ENCODE assay signal across 10 cellular contexts in the genomic region with DNA sequence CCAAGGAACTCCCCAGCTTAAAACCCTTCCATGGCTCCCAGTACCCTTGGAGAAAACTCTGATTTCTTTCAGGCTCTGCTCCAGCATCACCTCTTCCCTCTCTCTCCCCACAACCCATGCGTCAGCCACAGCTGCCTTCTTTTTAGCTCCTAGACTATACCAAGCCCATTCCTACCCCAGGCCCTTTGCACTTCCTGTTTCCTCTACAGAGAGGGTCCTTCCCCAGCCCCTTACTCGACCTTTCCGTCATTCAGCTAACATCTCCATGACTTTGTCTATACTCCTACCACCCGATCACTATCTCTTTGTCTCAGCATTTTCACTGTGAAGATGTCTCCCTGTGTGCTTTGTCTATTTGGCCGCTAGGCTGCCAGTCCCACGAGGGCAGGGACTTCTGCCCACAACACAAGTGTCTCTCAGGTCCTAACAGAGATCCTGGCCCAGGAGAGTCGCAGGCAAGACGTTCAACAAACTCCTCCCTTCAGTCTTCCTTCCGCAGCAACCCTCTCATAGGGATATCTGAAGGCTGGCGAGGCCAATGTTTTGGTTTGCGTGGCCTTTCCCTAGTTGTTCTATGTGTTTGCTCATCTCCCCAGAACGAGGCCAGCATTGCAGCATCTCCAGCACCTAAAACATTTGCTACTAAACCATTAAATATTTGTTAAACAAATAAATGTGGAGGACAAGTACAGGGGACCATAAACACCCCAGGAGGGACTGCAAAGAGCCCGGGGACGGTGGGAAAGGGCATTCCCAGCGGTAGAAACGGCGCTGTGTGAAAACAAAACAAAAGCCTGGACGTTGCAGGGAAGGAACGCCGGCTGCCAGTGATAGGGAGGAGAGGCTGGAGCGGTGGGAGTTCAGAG. TPM values are rescaled to one million over a fixed set of nuclear protein-coding genes. Genes with fewer than 3 reads are reported as not detected.
DNase-seq lines count a peak whose midpoint lies in the region; FAIRE-seq and TF ChIP-seq lines count a peak whose summit lies in the region.
"Had no signal": no experiment of that assay in that cellular context is flagged by ENCODE, and none has a peak within 500 bp of the region (broad histone marks: within the 10 kb centered on the region; RNA-seq: fewer than 3 reads in every experiment).

No MANE protein-coding gene starts in this region.

- H3K9me3 Mint-ChIP-seq in Calu3 (ENCODE audit: low read depth, unreplicated experiment) = peaks cover 6% of the 10 kb centered on the region
- peaks cover 11 to 39% (median 22%) of the 10 kb centered on the region in 7 donors for H3K9me3 Mint-ChIP-seq in CD14-positive monocyte

- TF ChIP-seq EP300 in ovary (IDR thresholded peaks at IDR 0.05) = no peak

- H3K4me1 ChIP-seq in ovary (ENCODE audit: insufficient read depth) = peaks cover 10% of the 10 kb centered on the region

- no peaks in the 10 kb centered on the region for H3K9me3 ChIP-seq in ovary
- H3K9me3 ChIP-seq: mucosa of descending colon had no signal

- peaks cover 38% of the 10 kb centered on the region for H3K4me1 Mint-ChIP-seq in Calu3 (ENCODE audit: low read depth, unreplicated experiment)
- peaks cover 10% of the 10 kb centered on the region for H3K4me1 Mint-ChIP-seq in CD14-positive monocyte

- no peaks in the 10 kb centered on the region for H3K36me3 ChIP-seq in ovary

- CTCF ChIA-PET in Calu3 (lab: Charles Lee) = no interaction called here

- 16 to 20% (median 19%) methylated on average over 21 of the region's 21 CpGs for WGBS in ovary, 3 donors

- H3K4me3 Mint-ChIP-seq in Calu3 (ENCODE audit: low read depth, unreplicated experiment) (peak overlapping the region; percentile 51), CD14-positive monocyte (peak overlapping the region in 1 of 2 donors; percentile 76)

- no peak overlapping the region for H3K27ac ChIP-seq in coronary artery
- no peak overlapping the region for H3K27ac ChIP-seq in ovary

- peak overlapping the region; percentile 61 for H3K4me3 ChIP-seq in coronary artery
- peak overlapping the region; percentile 27 for H3K4me3 ChIP-seq in ovary
- H3K4me3 ChIP-seq: mucosa of descending colon had no signal

- BruUV-seq in Calu3 (replicated peaks; lab: Mats Ljungman, UMichigan) = no TSS peak

- peaks cover 28% of the 10 kb centered on the region for H3K36me3 Mint-ChIP-seq in Calu3 (ENCODE audit: insufficient read depth, unreplicated experiment)
- H3K36me3 Mint-ChIP-seq in CD14-positive monocyte = peaks cover 2 to 6% of the 10 kb centered on the region in 2 donors

- no peak for FAIRE-seq in urothelium cell line (lab: Jason Lieb, UNC)

- TF ChIP-seq CTCF in Calu3 (IDR thresholded peaks at IDR 0.05; ENCODE audit: unreplicated experiment) = no peak
- no peak for TF ChIP-seq CTCF in coronary artery (IDR thresholded peaks at IDR 0.05)
- no peak for TF ChIP-seq CTCF in ovary (IDR thresholded peaks at IDR 0.05)
- TF ChIP-seq CTCF in CD14-positive monocyte (IDR thresholded peaks at IDR 0.05) = no peak

- TF ChIP-seq POLR2A in ovary (IDR thresholded peaks at IDR 0.05) = no peak

- DNase-seq in Calu3 (no peak), HuH-7.5 (ENCODE audit: low spot score) (peak; percentile 80), coronary artery (ENCODE audit: low spot score) (no peak), ovary (no peak), posterior cingulate gyrus (no peak), urothelium cell line (ENCODE audit: low spot score) (no peak), NCI-H2227 (lab: John Stamatoyannopoulos, UW; ENCODE audit: unreplicated experiment) (no peak), CD14-positive monocyte (ENCODE audit: low spot score) (no peak)
- DNase-seq: mucosa of descending colon, NCI-H2081 treated with DMSO at 0.1 percent for 48 hours had no signal

- H3K27me3 ChIP-seq in ovary = no peaks in the 10 kb centered on the region

- intact Hi-C loops in Calu3 (cut with micrococcal nuclease; ENCODE audit: unreplicated experiment) (no loop called here), ovary (cut with DNase I) (no loop called here), posterior cingulate gyrus (cut with DNase I) (no loop called here), CD14-positive monocyte (cut with micrococcal nuclease) (no loop called here)

- H3K27me3 Mint-ChIP-seq in Calu3 (ENCODE audit: unreplicated experiment) (peaks cover 43% of the 10 kb centered on the region), CD14-positive monocyte (ENCODE audit: low read depth in 3 of 3) (peaks cover 75 to 89% (median 86%) of the 10 kb centered on the region in 3 donors)

- H3K27ac Mint-ChIP-seq in Calu3 (ENCODE audit: unreplicated experiment) (peak overlapping the region; percentile 18), CD14-positive monocyte (peak overlapping the region in 3 of 7 donors; percentile 15 to 75 (median 67))

RNA-seq across cellular contexts. Expression of a gene that starts 0.8 kb away (rescaled TPM):
- total RNA-seq in Calu3 (2022) (0.83 and 0.94 TPM in 2 replicates), ovary (under 1 TPM; 0.35 to 0.83 (median 0.43) TPM)
- polyA plus RNA-seq in ovary (under 1 TPM; 0.17 to 0.22 TPM), CD14-positive monocyte (not detected)

RNA-seq across cellular contexts. Expression of a gene that starts 7.5 kb away (rescaled TPM):
- total RNA-seq in Calu3 (2022) (not detected in 2 replicates), ovary (not detected)
- polyA plus RNA-seq in ovary (not detected), CD14-positive monocyte (not detected)

RNA-seq across cellular contexts. Expression of a gene that starts 34.4 kb away (rescaled TPM):
- total RNA-seq in Calu3 (2022) (26.1 and 30.5 TPM in 2 replicates), ovary (10 to 100 TPM in 6 of 7 donors, 1 to 10 TPM in 1; 8.3 to 26.2 (median 14.6) TPM)
- polyA plus RNA-seq in ovary (10 to 100 TPM in 1 of 2 donors, 1 to 10 TPM in 1; 1.2 to 11.3 TPM), CD14-positive monocyte (under 1 TPM in 1 of 2 donors, not detected in 1; 0.05 TPM)

RNA-seq across cellular contexts. Expression of a gene that starts 59.5 kb away (rescaled TPM):
- total RNA-seq in Calu3 (2022) (179 and 182 TPM in 2 replicates), ovary (100 to 1,000 TPM in 5 of 7 donors, 10 to 100 TPM in 2; 78.4 to 160 (median 141) TPM)
- polyA plus RNA-seq in ovary (10 to 100 TPM; 81.2 to 82.0 TPM), CD14-positive monocyte (10 to 100 TPM; 11.4 to 16.3 TPM)
